Comparison of ENCODE assay signal across 9 cellular contexts in genomic region chr10:102400061-102400460, GRCh38. TPM values are rescaled to one million over a fixed set of nuclear protein-coding genes. Genes with fewer than 3 reads are reported as not detected.
DNase-seq lines count a peak whose midpoint lies in the region; ATAC-seq and TF ChIP-seq lines count a peak whose summit lies in the region.
"Had no signal": no experiment of that assay in that cellular context is flagged by ENCODE, and none has a peak within 500 bp of the region (broad histone marks: within the 10 kb centered on the region; RNA-seq: fewer than 3 reads in every experiment).

No MANE protein-coding gene starts in this region.

- H3K4me3 ChIP-seq in Jurkat, Clone E6-1 (ENCODE audit: low read length): peak overlapping the region; percentile 58
- no peak overlapping the region for H3K4me3 ChIP-seq in lower leg skin (ENCODE audit: low read depth, poor library complexity, severe bottlenecking)

- peaks cover 52% of the 10 kb centered on the region for H3K36me3 Mint-ChIP-seq in activated naive CD8-positive, alpha-beta T cell treated with anti-CD3 and anti-CD28 coated beads for 36 hours
- H3K36me3 Mint-ChIP-seq in natural killer cell: no peaks in the 10 kb centered on the region

- no peak for ATAC-seq in natural killer cell
- no peak for ATAC-seq in GM18873 (IDR thresholded peaks at IDR 0.05; ENCODE audit: low FRiP score, unreplicated experiment)

- peak; percentile 43 for DNase-seq in COLO668 (lab: John Stamatoyannopoulos, UW; ENCODE audit: unreplicated experiment)
- DNase-seq in Jurkat, Clone E6-1 (ENCODE audit: low read depth, low spot score): no peak
- no peak for DNase-seq in activated naive CD8-positive, alpha-beta T cell treated with anti-CD3 and anti-CD28 coated beads for 36 hours
- no peak for DNase-seq in natural killer cell
- no peak for DNase-seq in hippocampal formation (lab: John Stamatoyannopoulos, UW)
- DNase-seq in lower leg skin (ENCODE audit: low spot score in 2 of 2): no peak
- no peak for DNase-seq in NCI-H1048 (lab: John Stamatoyannopoulos, UW)

- no peak for TF ChIP-seq CTCF in natural killer cell (IDR thresholded peaks at IDR 0.05)
- no peak for TF ChIP-seq CTCF in lower leg skin (IDR thresholded peaks at IDR 0.05)

- intact Hi-C loops in natural killer cell (cut with micrococcal nuclease) (no loop called here), lower leg skin (cut with DNase I; ENCODE audit: low total_unique reads) (no loop called here)

- peak overlapping the region; percentile 80 for H3K27ac Mint-ChIP-seq in activated naive CD8-positive, alpha-beta T cell treated with anti-CD3 and anti-CD28 coated beads for 36 hours
- peak overlapping the region; percentile 99 for H3K27ac Mint-ChIP-seq in natural killer cell

- H3K27me3 Mint-ChIP-seq in activated naive CD8-positive, alpha-beta T cell treated with anti-CD3 and anti-CD28 coated beads for 36 hours: no peaks in the 10 kb centered on the region
- H3K27me3 Mint-ChIP-seq in natural killer cell (ENCODE audit: low read depth in 2 of 2): no peaks in the 10 kb centered on the region

- 65 to 89% methylated on average over 13 to 16 of the region's 18 CpGs for WGBS in lower leg skin, 2 donors

- TF ChIP-seq POLR2A in lower leg skin (IDR thresholded peaks at IDR 0.05): no peak

- H3K4me3 Mint-ChIP-seq in activated naive CD8-positive, alpha-beta T cell treated with anti-CD3 and anti-CD28 coated beads for 36 hours: peak overlapping the region; percentile 74
- peak overlapping the region; percentile 42 for H3K4me3 Mint-ChIP-seq in natural killer cell

- peaks cover 39% of the 10 kb centered on the region for H3K4me1 Mint-ChIP-seq in activated naive CD8-positive, alpha-beta T cell treated with anti-CD3 and anti-CD28 coated beads for 36 hours
- peaks cover 16 to 32% of the 10 kb centered on the region in 2 donors for H3K4me1 Mint-ChIP-seq in natural killer cell

- no peaks in the 10 kb centered on the region for H3K9me3 Mint-ChIP-seq in activated naive CD8-positive, alpha-beta T cell treated with anti-CD3 and anti-CD28 coated beads for 36 hours
- H3K9me3 Mint-ChIP-seq in natural killer cell: no peaks in the 10 kb centered on the region

RNA-seq across cellular contexts. Expression of gene NFKB2, which starts 4.6 kb away (rescaled TPM):
- polyA plus RNA-seq in Jurkat, Clone E6-1 (2012; ENCODE audit: insufficient read depth, insufficient read length): 39.5 TPM
- total RNA-seq in activated naive CD8-positive, alpha-beta T cell treated with anti-CD3 and anti-CD28 coated beads for 36 hours: 100 to 1,000 TPM; 247 to 263 TPM
- total RNA-seq in natural killer cell: 100 to 1,000 TPM; 201 to 264 (median 246) TPM
- 10 to 100 TPM; 19.4 to 36.1 (median 20.1) TPM for total RNA-seq in lower leg skin

RNA-seq across cellular contexts. Expression of gene PSD, which starts 18.5 kb away (rescaled TPM):
- polyA plus RNA-seq in Jurkat, Clone E6-1 (2012; ENCODE audit: insufficient read depth, insufficient read length): 11.7 TPM
- 1 to 10 TPM; 5.2 to 7.6 TPM for total RNA-seq in activated naive CD8-positive, alpha-beta T cell treated with anti-CD3 and anti-CD28 coated beads for 36 hours
- total RNA-seq in natural killer cell (1 to 10 TPM; 1.9 to 2.4 (median 2.1) TPM), lower leg skin (1 to 10 TPM in 3 of 4 donors, under 1 TPM in 1; 0.56 to 4.5 (median 2.1) TPM)

RNA-seq across cellular contexts. Expression of gene FBXL15, which starts 20.6 kb away (rescaled TPM):
- 6.4 TPM for polyA plus RNA-seq in Jurkat, Clone E6-1 (2012; ENCODE audit: insufficient read depth, insufficient read length)
- total RNA-seq in activated naive CD8-positive, alpha-beta T cell treated with anti-CD3 and anti-CD28 coated beads for 36 hours: 10 to 100 TPM; 11.7 to 13.0 TPM
- total RNA-seq in natural killer cell (10 to 100 TPM; 15.2 to 17.4 (median 15.5) TPM), lower leg skin (10 to 100 TPM; 18.2 to 25.3 (median 19.1) TPM)

RNA-seq across cellular contexts. Expression of gene CUEDC2, which starts 32.3 kb away (rescaled TPM):
- polyA plus RNA-seq in Jurkat, Clone E6-1 (2012; ENCODE audit: insufficient read depth, insufficient read length): 145 TPM
- total RNA-seq in activated naive CD8-positive, alpha-beta T cell treated with anti-CD3 and anti-CD28 coated beads for 36 hours: 10 to 100 TPM; 66.3 to 73.8 TPM
- total RNA-seq in natural killer cell (10 to 100 TPM; 35.0 to 43.0 (median 37.7) TPM), lower leg skin (10 to 100 TPM; 30.3 to 51.2 (median 32.7) TPM)

RNA-seq across cellular contexts. Expression of gene C10orf95, which starts 51.3 kb away (rescaled TPM):
- 2.2 TPM for polyA plus RNA-seq in Jurkat, Clone E6-1 (2012; ENCODE audit: insufficient read depth, insufficient read length)
- under 1 TPM; 0.49 to 0.62 TPM for total RNA-seq in activated naive CD8-positive, alpha-beta T cell treated with anti-CD3 and anti-CD28 coated beads for 36 hours
- under 1 TPM; 0.25 to 0.41 (median 0.35) TPM for total RNA-seq in natural killer cell
- total RNA-seq in lower leg skin: 10 to 100 TPM in 3 of 4 donors, 1 to 10 TPM in 1; 7.6 to 17.3 (median 11.5) TPM
- total RNA-seq: cardiac muscle cell had no signal

Comparison
In these comparisons a context has a peak if more than half of its experiments do, and no peak if none do; other contexts are left out.
1. RNA of gene NFKB2, which starts 4.6 kb away (total RNA-seq): 247 to 263 TPM in activated naive CD8-positive, alpha-beta T cell treated with anti-CD3 and anti-CD28 coated beads for 36 hours and 201 to 264 TPM in natural killer cell; 19.4 to 36.1 TPM in lower leg skin; every median in the first group is over 4 times any median in the second.